In the genomic region with DNA sequence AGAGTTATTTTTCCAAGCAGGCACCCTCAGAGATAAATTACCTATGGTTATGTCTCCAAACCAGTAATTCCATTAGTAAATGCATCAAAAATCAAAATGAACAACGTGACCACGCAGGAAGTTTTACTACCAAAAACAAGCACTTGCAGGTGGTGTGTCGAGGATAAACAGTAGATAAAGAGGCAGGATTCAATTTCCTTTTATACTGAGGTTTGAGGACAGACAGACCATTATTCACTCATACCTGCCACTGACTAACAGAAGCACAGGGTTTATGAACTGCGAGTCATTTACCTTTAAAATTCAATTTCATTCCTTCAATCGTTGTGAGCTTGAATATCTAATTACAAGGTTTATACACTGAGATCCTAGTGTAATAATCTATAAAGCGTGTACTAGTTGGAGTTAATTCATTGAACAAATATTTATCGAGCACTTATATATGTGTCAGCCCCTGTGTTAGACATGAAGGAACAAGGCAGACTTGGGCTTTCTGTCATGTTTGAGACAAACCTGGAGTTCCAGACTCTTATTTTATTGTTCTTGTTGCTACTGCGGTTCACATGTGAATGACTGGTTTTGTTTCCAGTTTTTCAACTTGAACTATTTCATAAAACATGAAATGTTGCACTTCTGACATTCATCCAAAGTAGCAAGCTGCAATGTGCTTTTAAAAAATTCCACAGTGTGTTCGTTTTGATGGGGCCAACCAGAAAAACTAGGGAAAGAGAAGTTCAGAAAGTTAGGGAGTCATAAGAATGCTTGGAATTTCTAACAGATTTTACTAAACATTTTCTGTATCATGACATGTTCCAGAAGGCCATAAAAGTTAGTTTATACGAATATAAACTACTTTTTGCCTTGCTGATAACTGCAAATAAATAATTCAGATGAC, we compare ENCODE assay signal across 16 cellular contexts.
DNase-seq lines count a peak whose midpoint lies in the region; ATAC-seq lines count a peak whose summit lies in the region.
"Had no signal": no experiment of that assay in that cellular context is flagged by ENCODE, and none has a peak within 500 bp of the region (broad histone marks: within the 10 kb centered on the region; RNA-seq: fewer than 3 reads in every experiment).

No MANE protein-coding gene starts in this region.

- no peak overlapping the region for H4K8ac ChIP-seq in trophoblast cell (ENCODE audit: low read depth, low read length)

- no peak overlapping the region for H3K4me3 ChIP-seq in trophoblast cell (ENCODE audit: low read depth, low read length)
- H3K4me3 ChIP-seq: right atrium auricular region, testis had no signal

- H3K9me3 ChIP-seq in trophoblast cell (ENCODE audit: insufficient read depth, low read depth, low read length): no peaks in the 10 kb centered on the region
- H3K9me3 ChIP-seq: right atrium auricular region, testis had no signal

- no peak overlapping the region for H2AFZ ChIP-seq in trophoblast cell (ENCODE audit: insufficient read depth, low read length, poor library complexity)

- peaks cover 0 to 2% of the 10 kb centered on the region in 2 experiments for H3K36me3 ChIP-seq in trophoblast cell (ENCODE audit: control insufficient read depth in 1 of 2, insufficient read depth in 2 of 2, low read length in 2 of 2)
- H3K36me3 ChIP-seq: right atrium auricular region had no signal

- no peak overlapping the region for H3K18ac ChIP-seq in trophoblast cell (ENCODE audit: low read length)

- H2BK120ac ChIP-seq in trophoblast cell (ENCODE audit: insufficient read depth, low read length, poor library complexity): no peak overlapping the region

- H4K91ac ChIP-seq in trophoblast cell (ENCODE audit: low read depth, low read length): no peak overlapping the region

- no peak overlapping the region for H3K4me2 ChIP-seq in trophoblast cell (ENCODE audit: low read length)

- no peaks in the 10 kb centered on the region for H3K79me1 ChIP-seq in trophoblast cell (ENCODE audit: low read length)

- no peaks in the 10 kb centered on the region for H3K79me2 ChIP-seq in trophoblast cell (ENCODE audit: control insufficient read depth, insufficient read depth, low read length, poor library complexity)

- DNase-seq in GM04503 (ENCODE audit: low read depth): peak; percentile 70
- DNase-seq in NCI-H69 (lab: John Stamatoyannopoulos, UW): peak; percentile 59
- DNase-seq in epithelial cell of prostate (ENCODE audit: low read depth, low spot score): peak; percentile 24
- DNase-seq in trophoblast cell: no peak
- no peak for DNase-seq in LoVo (ENCODE audit: low spot score)
- DNase-seq in stimulated activated naive CD8-positive, alpha-beta T cell treated with anti-CD3 and anti-CD28 coated beads, Interleukin-15, Interleukin-2, amounts not matched to agents 100 U/mL and 50 U/mL, for 24 hours: no peak
- DNase-seq in NCI-H1436 treated with DMSO at 0.1 percent for 48 hours (lab: John Stamatoyannopoulos, UW): no peak
- DNase-seq: activated naive CD8-positive, alpha-beta T cell treated with anti-CD3 and anti-CD28 coated beads for 36 hours; C1 segment of cervical spinal cord; caudate nucleus; DMS79; T-helper 2 cell; testis had no signal

- no peak overlapping the region for H2AK5ac ChIP-seq in trophoblast cell (ENCODE audit: low read length)

- no peak overlapping the region for H2BK5ac ChIP-seq in trophoblast cell (ENCODE audit: low read depth, low read length, poor library complexity)

- no peak overlapping the region for H3K23ac ChIP-seq in trophoblast cell (ENCODE audit: low read length)

- no peaks in the 10 kb centered on the region for H3K27me3 ChIP-seq in trophoblast cell (ENCODE audit: insufficient read depth, low read length)
- H3K27me3 ChIP-seq: right atrium auricular region, testis had no signal

- no peak overlapping the region for H4K12ac ChIP-seq in trophoblast cell (ENCODE audit: low read depth, low read length)

- no peak overlapping the region for H3K4ac ChIP-seq in trophoblast cell (ENCODE audit: low read depth, low read length)

- no peak overlapping the region for H3K9ac ChIP-seq in trophoblast cell (ENCODE audit: low read length)

- H2BK12ac ChIP-seq in trophoblast cell (ENCODE audit: low read length): no peak overlapping the region

- ATAC-seq in stimulated activated naive CD8-positive, alpha-beta T cell treated with anti-CD3 and anti-CD28 coated beads, Interleukin-15, Interleukin-2, amounts not matched to agents 100 U/mL and 50 U/mL, for 24 hours: no peak
- ATAC-seq: activated CD4-positive, CD25-positive, alpha-beta regulatory T cell treated with anti-CD3 and anti-CD28 coated beads, Interleukin-2, amount 50 U/mL, for 24 hours; Right ventricle myocardium inferior had no signal

- WGBS in trophoblast cell (ENCODE audit: extremely low coverage, insufficient coverage, insufficient read length): no CpG with 5 or more reads among the region's 10 CpGs

- H3K4me1 ChIP-seq in trophoblast cell (ENCODE audit: control insufficient read depth in 1 of 2, insufficient read depth in 2 of 2, low read length in 2 of 2): no peaks in the 10 kb centered on the region
- H3K4me1 ChIP-seq: right atrium auricular region, testis had no signal

- no peak overlapping the region for H3K27ac ChIP-seq in epithelial cell of prostate
- peak overlapping the region; percentile 17 for H3K27ac ChIP-seq in trophoblast cell (ENCODE audit: low read depth, low read length)
- H3K27ac ChIP-seq: right atrium auricular region, testis had no signal

- no peak overlapping the region for H3K14ac ChIP-seq in trophoblast cell (ENCODE audit: low read length)

Comparison
In these comparisons a context has a peak if more than half of its experiments do, and no peak if none do; other contexts are left out.
1. DNase-seq: peak in GM04503 (single experiment), NCI-H69 (single experiment) and epithelial cell of prostate (single experiment); none in trophoblast cell (0 of 2), LoVo (single experiment), stimulated activated naive CD8-positive, alpha-beta T cell treated with anti-CD3 and anti-CD28 coated beads, Interleukin-15, Interleukin-2, amounts not matched to agents 100 U/mL and 50 U/mL, for 24 hours (single experiment) and NCI-H1436 treated with DMSO at 0.1 percent for 48 hours (single experiment).